8 cellular contexts compared by ENCODE assay signal in genomic region chr11:21040615-21041014, GRCh38.
"Had no signal": no experiment of that assay in that cellular context is flagged by ENCODE, and none has a peak within 500 bp of the region (broad histone marks: within the 10 kb centered on the region; RNA-seq: fewer than 3 reads in every experiment).

No MANE protein-coding gene starts in this region.

- H3K27ac Mint-ChIP-seq: HFFc6 had no signal

- H3K4me3 Mint-ChIP-seq: HFFc6 had no signal

- DNase-seq: GM23248, GOT3, H7, HFFc6, IMR-90, KG1 had no signal

- ATAC-seq: HCT116, K562 had no signal
